ENCODE assay signal across 1 cellular context in genomic region chr7:27677912-27678612, GRCh38.
TF ChIP-seq lines count a peak whose summit lies in the region.

No MANE protein-coding gene starts in this region.

TF ChIP-seq in K562, 482 proteins besides CTCF, POLR2A, EP300 and RAD21 (continued from another document and continues in another):
- TF ChIP-seq PKNOX1 (IDR thresholded peaks at IDR 0.05) (peak; percentile 47; the same call in 1 of the 2 replicates), TCF3 (CRISPR knock-in tag; IDR thresholded peaks at IDR 0.05) (no peak), BACH1 (tag; IDR thresholded peaks at IDR 0.05) (0 out of 2 replicates have a peak, but pooled peaks have one; percentile 32), ZNF395 (CRISPR knock-in tag; IDR thresholded peaks at IDR 0.05) (peak; percentile 54; the same call in 1 of the 2 replicates), PTTG1 (tag; IDR thresholded peaks at IDR 0.05; ENCODE audit: low read depth) (0 out of 2 replicates have a peak, but pooled peaks have one; percentile 10), RFX7 (CRISPR knock-in tag; IDR thresholded peaks at IDR 0.05) (no peak), HMBOX1 (IDR thresholded peaks at IDR 0.05) (peak; percentile 68), MEIS2 (IDR thresholded peaks at IDR 0.05; ENCODE audit: partially characterized antibody) (peak; percentile 64), ZNF274 (IDR thresholded peaks at IDR 0.05; ENCODE audit: borderline replicate concordance, low read depth, low read length) (no peak), MAFK (IDR thresholded peaks at IDR 0.05; ENCODE audit: low read length) (peak; percentile 70; the same call in 1 of the 2 replicates), MAX (CRISPR knock-in tag; IDR thresholded peaks at IDR 0.05) (no peak), CREB3L1 (IDR thresholded peaks at IDR 0.05; ENCODE audit: borderline replicate concordance, low read depth) (no peak), FUS (optimal IDR thresholded peaks at IDR 0.05; ENCODE audit: low read depth, low read length) (no peak), PBX2 (CRISPR knock-in tag; IDR thresholded peaks at IDR 0.05; ENCODE audit: low read depth) (no peak), PBX2 (tag; conservative IDR thresholded peaks at IDR 0.05; ENCODE audit: low read depth) (peak; percentile 60; the same call in 1 of the 2 replicates), ELF1 (tag; IDR thresholded peaks at IDR 0.05) (0 out of 2 replicates have a peak, but pooled peaks have one; percentile 10), ZNF280A (IDR thresholded peaks at IDR 0.05; ENCODE audit: low read depth, partially characterized antibody) (no peak), CREB1 (IDR thresholded peaks at IDR 0.05) (peak; percentile 55; the same call in 1 of the 2 replicates), CREB1 (CRISPR knock-in tag; IDR thresholded peaks at IDR 0.05) (no peak; the same call in 1 of the 2 replicates), ZNF639 (CRISPR knock-in tag; conservative IDR thresholded peaks at IDR 0.05 in 1 of 2, IDR thresholded peaks at IDR 0.05 in 1 of 2) (0 out of 4 replicates have a peak, but pooled peaks of 1 of the 2 experiments have one; percentile 3), CEBPG (CRISPR knock-in tag; IDR thresholded peaks at IDR 0.05) (no peak), CEBPG (tag; conservative IDR thresholded peaks at IDR 0.05 in 1 of 2, IDR thresholded peaks at IDR 0.05 in 1 of 2) (0 out of 4 replicates have a peak, but pooled peaks of 1 of the 2 experiments have one; percentile 25), BRF2 (IDR thresholded peaks at IDR 0.05; ENCODE audit: borderline replicate concordance, insufficient read depth, insufficient read length) (no peak), E2F8 (IDR thresholded peaks at IDR 0.05; ENCODE audit: low read depth, partially characterized antibody) (no peak), ETV1 (tag; conservative IDR thresholded peaks at IDR 0.05; ENCODE audit: low read depth) (0 out of 2 replicates have a peak, but pooled peaks have one; percentile 2), DPF2 (IDR thresholded peaks at IDR 0.05) (peak; percentile 56; the same call in 1 of the 2 replicates), ZFP91 (CRISPR knock-in tag; IDR thresholded peaks at IDR 0.05) (no peak), ZNF143 (CRISPR knock-in tag; IDR thresholded peaks at IDR 0.05) (no peak), CBX3 (IDR thresholded peaks at IDR 0.05; ENCODE audit: borderline replicate concordance in 1 of 2, low read length in 2 of 2) (no peak), NCOA1 (IDR thresholded peaks at IDR 0.05; ENCODE audit: low read depth) (0 out of 2 replicates have a peak, but pooled peaks have one; percentile 21), ZNF316 (IDR thresholded peaks at IDR 0.05) (peak; percentile 47; the same call in 1 of the 2 replicates), ZNF589 (CRISPR knock-in tag; IDR thresholded peaks at IDR 0.05; ENCODE audit: low read depth) (peak; percentile 36; the same call in 1 of the 2 replicates), NFE2 (IDR thresholded peaks at IDR 0.05; ENCODE audit: low read depth) (peak; percentile 77), PATZ1 (CRISPR knock-in tag; IDR thresholded peaks at IDR 0.05; ENCODE audit: borderline replicate concordance) (no peak), ATF1 (CRISPR knock-in tag; IDR thresholded peaks at IDR 0.05) (no peak), ATF1 (tag; IDR thresholded peaks at IDR 0.05) (peak; percentile 64)
